Comparison of ENCODE assay signal across 24 cellular contexts in genomic region chr6:97778290-97779038, GRCh38.
"Had no signal": no experiment of that assay in that cellular context is flagged by ENCODE, and none has a peak within 500 bp of the region (broad histone marks: within the 10 kb centered on the region; RNA-seq: fewer than 3 reads in every experiment).

No MANE protein-coding gene starts in this region.

- H3K9me3 ChIP-seq: body of pancreas, neutrophil, ovary, prostate gland, upper lobe of left lung had no signal

- H3K4me1 ChIP-seq: body of pancreas, foreskin keratinocyte, prostate gland, upper lobe of left lung had no signal

- H3K4me1 Mint-ChIP-seq: activated CD4-positive, alpha-beta T cell treated with anti-CD3 and anti-CD28 coated beads, Interleukin-2, amount 10 ng/mL, durations not matched to agents 7 days and 5 days; activated CD8-positive, alpha-beta memory T cell treated with anti-CD3 and anti-CD28 coated beads, Interleukin-2, amount 10 ng/mL, durations not matched to agents 7 days and 5 days; nephron; T-cell had no signal

- H3K27me3 ChIP-seq: body of pancreas, foreskin keratinocyte, hepatocyte, neutrophil, ovary, upper lobe of left lung had no signal

- H3K36me3 ChIP-seq: neutrophil, ovary, prostate gland, upper lobe of left lung had no signal

- ATAC-seq: activated CD8-positive, alpha-beta memory T cell treated with anti-CD3 and anti-CD28 coated beads, Interleukin-2, amount 10 ng/mL, durations not matched to agents 7 days and 5 days; activated CD8-positive, alpha-beta T cell treated with anti-CD3 and anti-CD28 coated beads for 36 hours; body of pancreas; foreskin keratinocyte; left cardiac atrium; T-cell had no signal

- H3K4me3 ChIP-seq: body of pancreas, hepatocyte, ovary, prostate gland, upper lobe of left lung had no signal

- H3K27me3 Mint-ChIP-seq: activated CD4-positive, alpha-beta T cell treated with anti-CD3 and anti-CD28 coated beads, Interleukin-2, amount 10 ng/mL, durations not matched to agents 7 days and 5 days; activated CD8-positive, alpha-beta memory T cell treated with anti-CD3 and anti-CD28 coated beads, Interleukin-2, amount 10 ng/mL, durations not matched to agents 7 days and 5 days; activated CD8-positive, alpha-beta T cell treated with anti-CD3 and anti-CD28 coated beads for 36 hours; dendritic cell treated with granulocyte-macrophage colony-stimulating factor and Interleukin-4, amounts not matched to agents 40 ng/mL and 50 ng/mL, for 4 days; T-cell had no signal

- H3K4me3 Mint-ChIP-seq: activated CD4-positive, alpha-beta T cell treated with anti-CD3 and anti-CD28 coated beads, Interleukin-2, amount 10 ng/mL, durations not matched to agents 7 days and 5 days; activated CD8-positive, alpha-beta memory T cell treated with anti-CD3 and anti-CD28 coated beads, Interleukin-2, amount 10 ng/mL, durations not matched to agents 7 days and 5 days; activated CD8-positive, alpha-beta T cell treated with anti-CD3 and anti-CD28 coated beads for 36 hours; dendritic cell treated with granulocyte-macrophage colony-stimulating factor and Interleukin-4, amounts not matched to agents 40 ng/mL and 50 ng/mL, for 4 days; nephron; T-cell; T-helper 2 cell treated with Interferon-gamma antibody and Interleukin-4, amounts not matched to agents 5 μg/mL and 100 μg/mL, for 36 hours had no signal

- H3K36me3 Mint-ChIP-seq: activated CD8-positive, alpha-beta memory T cell treated with anti-CD3 and anti-CD28 coated beads, Interleukin-2, amount 10 ng/mL, durations not matched to agents 7 days and 5 days; T-cell had no signal

- DNase-seq: activated CD4-positive, alpha-beta T cell treated with anti-CD3 and anti-CD28 coated beads, Interleukin-2, amount 10 ng/mL, durations not matched to agents 7 days and 5 days; activated CD4-positive, CD25-positive, alpha-beta regulatory T cell treated with anti-CD3 and anti-CD28 coated beads, Interleukin-2, amount 50 U/mL, for 72 hours; activated CD8-positive, alpha-beta memory T cell treated with anti-CD3 and anti-CD28 coated beads, Interleukin-2, amount 10 ng/mL, durations not matched to agents 7 days and 5 days; activated CD8-positive, alpha-beta T cell treated with anti-CD3 and anti-CD28 coated beads for 36 hours; activated gamma-delta T cell; activated naive CD4-positive, alpha-beta T cell treated with anti-CD3 and anti-CD28 coated beads, Interleukin-2, amount 50 U/mL, for 16 hours; activated T-cell treated with anti-CD3 and anti-CD28 coated beads for 4 hours; anterior cingulate cortex; body of pancreas; caudate nucleus; effector CD4-positive, alpha-beta T cell; left cardiac atrium; ovary; stimulated activated CD4-positive, alpha-beta T cell treated with anti-CD3 and anti-CD28 coated beads, Interleukin-4, amount 100 ng/mL, for 1 hour; stimulated activated naive CD4-positive, alpha-beta T cell treated with Interleukin-2 at 50 U/mL for 16 hours; T-cell; upper lobe of left lung had no signal

- H3K27ac Mint-ChIP-seq: activated CD4-positive, alpha-beta T cell treated with anti-CD3 and anti-CD28 coated beads, Interleukin-2, amount 10 ng/mL, durations not matched to agents 7 days and 5 days; activated CD8-positive, alpha-beta memory T cell treated with anti-CD3 and anti-CD28 coated beads, Interleukin-2, amount 10 ng/mL, durations not matched to agents 7 days and 5 days; activated CD8-positive, alpha-beta T cell treated with anti-CD3 and anti-CD28 coated beads for 36 hours; dendritic cell treated with granulocyte-macrophage colony-stimulating factor and Interleukin-4, amounts not matched to agents 40 ng/mL and 50 ng/mL, for 4 days; nephron; T-cell; T-helper 2 cell treated with Interferon-gamma antibody and Interleukin-4, amounts not matched to agents 5 μg/mL and 100 μg/mL, for 36 hours had no signal

- H3K9me3 Mint-ChIP-seq: activated CD4-positive, alpha-beta T cell treated with anti-CD3 and anti-CD28 coated beads, Interleukin-2, amount 10 ng/mL, durations not matched to agents 7 days and 5 days; nephron; T-helper 2 cell treated with Interferon-gamma antibody and Interleukin-4, amounts not matched to agents 5 μg/mL and 100 μg/mL, for 36 hours had no signal
